In genomic region chr14:99549684-99550083, GRCh38 we compare ENCODE assay signal across 21 cellular contexts. TPM values are rescaled to one million over a fixed set of nuclear protein-coding genes. Genes with fewer than 3 reads are reported as not detected.
A peak's percentile ranks its signal among the peaks of the same experiment; 100 is the strongest.
DNase-seq lines count a peak whose midpoint lies in the region; TF ChIP-seq lines count a peak whose summit lies in the region.
"Had no signal": no experiment of that assay in that cellular context is flagged by ENCODE, and none has a peak within 500 bp of the region (broad histone marks: within the 10 kb centered on the region; RNA-seq: fewer than 3 reads in every experiment).

No MANE protein-coding gene starts in this region.

- TF ChIP-seq CTCF in hepatocyte (IDR thresholded peaks at IDR 0.05; ENCODE audit: poor library complexity): no peak
- no peak for TF ChIP-seq CTCF in transverse colon (IDR thresholded peaks at IDR 0.05)
- TF ChIP-seq CTCF in glutamatergic neuron (IDR thresholded peaks at IDR 0.05; ENCODE audit: partially characterized antibody, unreplicated experiment): no peak

- H3K79me2 ChIP-seq in hepatocyte: peaks cover 97% of the 10 kb centered on the region

- intact Hi-C loops in transverse colon (cut with DNase I; ENCODE audit: low total_unique reads): no loop called here

- H3K27me3 Mint-ChIP-seq in glutamatergic neuron (ENCODE audit: unreplicated experiment): peaks cover 9% of the 10 kb centered on the region
- H3K27me3 Mint-ChIP-seq: activated naive CD8-positive, alpha-beta T cell treated with anti-CD3 and anti-CD28 coated beads, Interleukin-2, amount 50 U/mL, for 24 hours had no signal

- WGBS in hepatocyte (ENCODE audit: low lambda C conversion rate, missing lambda C conversion rate): 54% methylated on average over 10 of the region's 10 CpGs
- WGBS in transverse colon (ENCODE audit: low coverage in 1 of 2), 2 donors: 80 to 97% methylated on average over 5 to 10 of the region's 10 CpGs

- TF ChIP-seq POLR2A in transverse colon (IDR thresholded peaks at IDR 0.05): no peak

- no peaks in the 10 kb centered on the region for H3K36me3 Mint-ChIP-seq in glutamatergic neuron (ENCODE audit: unreplicated experiment)

- in situ Hi-C loops in transverse colon (cut with MboI; ENCODE audit: low pct_ligation_motif_present in 1 of 4, low pct_unique_long_range_greater_than_20kb in 1 of 4, low sequenced_read_pairs in 3 of 4): loop anchor here in 1 of 4 donors (25.0 kb wide), 1 partner anchor 338 kb away; no protein-coding TSS in a partner anchor

- DNase-seq in DMS53 (lab: John Stamatoyannopoulos, UW): peak; percentile 23
- no peak for DNase-seq in DMS53 treated with DMSO at 0.1 percent for 48 hours (lab: John Stamatoyannopoulos, UW; ENCODE audit: unreplicated experiment)
- DNase-seq in NCI-H748 treated with DMSO at 0.1 percent for 48 hours (lab: John Stamatoyannopoulos, UW): peak; percentile 45
- DNase-seq in hepatocyte (ENCODE audit: low spot score): no peak
- no peak for DNase-seq in transverse colon
- DNase-seq in SW 1271 (lab: John Stamatoyannopoulos, UW): no peak
- no peak for DNase-seq in glutamatergic neuron
- DNase-seq in hippocampal formation (lab: John Stamatoyannopoulos, UW): no peak
- DNase-seq: activated naive CD8-positive, alpha-beta T cell treated with anti-CD3 and anti-CD28 coated beads, Interleukin-2, amount 50 U/mL, for 24 hours; DMS 273 treated with DMSO at 0.1 percent for 48 hours; esophagus squamous epithelium; lower lobe of right lung; NCI-H1436 treated with DMSO at 0.1 percent for 48 hours; pancreas; PC-9; stimulated activated CD4-positive, alpha-beta T cell treated with anti-CD3 and anti-CD28 coated beads, Interleukin-4, amount 100 ng/mL, for 24 hours; T1000 had no signal

- no peaks in the 10 kb centered on the region for H3K9me2 ChIP-seq in hepatocyte (replicated peaks; ENCODE audit: insufficient read depth)

- peak overlapping the region; percentile 2 for H3K4me2 ChIP-seq in hepatocyte
- H3K4me2 ChIP-seq: PC-9 had no signal

- H2AFZ ChIP-seq in hepatocyte: no peak overlapping the region
- H2AFZ ChIP-seq: PC-9 had no signal

- H4K20me1 ChIP-seq in hepatocyte (ENCODE audit: insufficient read depth, poor library complexity, severe bottlenecking): peaks cover 24% of the 10 kb centered on the region

- peak overlapping the region; percentile 37 for H3K27ac ChIP-seq in hepatocyte
- H3K27ac ChIP-seq in transverse colon: peak overlapping the region; percentile 13 to 77 (median 52)
- H3K27ac ChIP-seq: 22Rv1, cardiac muscle cell, lower lobe of right lung, pancreas, PC-9, SK-N-MC had no signal

- H3K4me3 Mint-ChIP-seq in glutamatergic neuron (ENCODE audit: unreplicated experiment): no peak overlapping the region
- H3K4me3 Mint-ChIP-seq: activated naive CD8-positive, alpha-beta T cell treated with anti-CD3 and anti-CD28 coated beads, Interleukin-2, amount 50 U/mL, for 24 hours had no signal

- H3K4me3 ChIP-seq in hepatocyte: no peak overlapping the region
- no peak overlapping the region for H3K4me3 ChIP-seq in transverse colon
- H3K4me3 ChIP-seq: cardiac muscle cell, esophagus squamous epithelium, lower lobe of right lung, pancreas, PC-9, SK-N-MC had no signal

- peaks cover 72% of the 10 kb centered on the region for H3K4me1 ChIP-seq in hepatocyte (ENCODE audit: insufficient read depth)
- peaks cover 34 to 48% (median 36%) of the 10 kb centered on the region in 4 donors for H3K4me1 ChIP-seq in transverse colon

- H3K36me3 ChIP-seq in hepatocyte (replicated peaks; ENCODE audit: insufficient read depth, low read depth) (no peaks in the 10 kb centered on the region), transverse colon (no peaks in the 10 kb centered on the region)
- H3K36me3 ChIP-seq: cardiac muscle cell, esophagus squamous epithelium, lower lobe of right lung, pancreas had no signal

- H3K9me3 ChIP-seq in hepatocyte (ENCODE audit: low read depth): no peaks in the 10 kb centered on the region
- no peaks in the 10 kb centered on the region for H3K9me3 ChIP-seq in transverse colon
- H3K9me3 ChIP-seq: esophagus squamous epithelium, lower lobe of right lung, pancreas had no signal

- H3K27me3 ChIP-seq in hepatocyte (no peaks in the 10 kb centered on the region), transverse colon (no peaks in the 10 kb centered on the region)
- H3K27me3 ChIP-seq: cardiac muscle cell, esophagus squamous epithelium, pancreas had no signal

- no peak for TF ChIP-seq EP300 in transverse colon (IDR thresholded peaks at IDR 0.05; ENCODE audit: low read depth)

- peaks cover 2% of the 10 kb centered on the region for H3K9me3 Mint-ChIP-seq in glutamatergic neuron (ENCODE audit: unreplicated experiment)
- H3K9me3 Mint-ChIP-seq: activated naive CD8-positive, alpha-beta T cell treated with anti-CD3 and anti-CD28 coated beads, Interleukin-2, amount 50 U/mL, for 24 hours; activated T-helper 2 cell treated with anti-CD3 and anti-CD28 coated beads, Interferon-gamma antibody, Interleukin-2, Interleukin-4, amounts not matched to agents 10 μg/mL and 5 μg/mL and 100 μg/mL, durations not matched to agents 14 hours and 24 hours and 36 hours had no signal

- peaks cover 22% of the 10 kb centered on the region for H3K4me1 Mint-ChIP-seq in glutamatergic neuron (ENCODE audit: low read depth, unreplicated experiment)
- H3K4me1 Mint-ChIP-seq: activated naive CD8-positive, alpha-beta T cell treated with anti-CD3 and anti-CD28 coated beads, Interleukin-2, amount 50 U/mL, for 24 hours had no signal

- no peak overlapping the region for H3K27ac Mint-ChIP-seq in glutamatergic neuron (ENCODE audit: unreplicated experiment)
- H3K27ac Mint-ChIP-seq: activated naive CD8-positive, alpha-beta T cell treated with anti-CD3 and anti-CD28 coated beads, Interleukin-2, amount 50 U/mL, for 24 hours; activated T-helper 2 cell treated with anti-CD3 and anti-CD28 coated beads, Interferon-gamma antibody, Interleukin-2, Interleukin-4, amounts not matched to agents 10 μg/mL and 5 μg/mL and 100 μg/mL, durations not matched to agents 14 hours and 24 hours and 36 hours had no signal

RNA-seq across cellular contexts. Expression of gene CCDC85C, which starts 54.3 kb away (rescaled TPM):
- total RNA-seq in hepatocyte: 32.8 and 37.8 TPM in 2 replicates
- polyA plus RNA-seq in hepatocyte: 33.8 and 47.2 TPM in 2 replicates
- total RNA-seq in transverse colon: 10 to 100 TPM; 19.3 to 55.4 (median 45.7) TPM
- 32.3 TPM for total RNA-seq in glutamatergic neuron (ENCODE audit: unreplicated experiment)

Comparison
In these comparisons a context has a peak if more than half of its experiments do, and no peak if none do; other contexts are left out.
1. DNase-seq: peak in DMS53 (single experiment) and NCI-H748 treated with DMSO at 0.1 percent for 48 hours (single experiment); none in DMS53 treated with DMSO at 0.1 percent for 48 hours (single experiment), hepatocyte (single experiment), transverse colon (single experiment), SW 1271 (0 of 2), glutamatergic neuron (single experiment) and hippocampal formation (0 of 2).